8 cellular contexts compared by ENCODE assay signal in genomic region chr3:128650096-128651050, GRCh38. TPM values are rescaled to one million over a fixed set of nuclear protein-coding genes. Genes with fewer than 3 reads are reported as not detected.
DNase-seq lines count a peak whose midpoint lies in the region; ATAC-seq and TF ChIP-seq lines count a peak whose summit lies in the region.

Gene RPN1, minus strand, starts transcription at chr3:128650818. Its CDS starts 18 bp downstream, at chr3:128650800.

- H3K4me1 ChIP-seq in iPS-18a (ENCODE audit: control insufficient read depth, low read depth, low read length) (peaks cover 8% of the 10 kb centered on the region), skeletal muscle satellite cell (ENCODE audit: control insufficient read depth, insufficient read depth, low read length) (peaks cover 7% of the 10 kb centered on the region)

- peak within 1 kb of the TSS; percentile 100 for H3K4me3 ChIP-seq in AG04450 (ENCODE audit: low read depth, low read length)
- peak within 1 kb of the TSS; percentile 82 for H3K4me3 ChIP-seq in iPS-18a (ENCODE audit: low read length)
- H3K4me3 ChIP-seq in skeletal muscle satellite cell (ENCODE audit: low read length), result peak within 1 kb of the TSS; percentile 95

- POLR2A ChIA-PET in AG04450 (lab: Yijun Ruan, JAX), result interaction anchor here (0.7 to 1.8 kb wide), 8 partner anchors 11 to 284 kb away, joined by 3 to 5 read pairs (median 3); no protein-coding TSS in a partner anchor

- in situ Hi-C loops in T47D (cut with HindIII; ENCODE audit: low pct_unique_long_range_greater_than_20kb, low sequenced_read_pairs), result no loop called here

- CTCF ChIA-PET in AG04450 (lab: Charles Lee), result interaction anchor here (1.4 to 2.9 kb wide), 2 partner anchors 30 to 195 kb away, joined by 3 to 13 read pairs; no protein-coding TSS in a partner anchor

- H3K27ac ChIP-seq in AG04450 (ENCODE audit: low read depth, low read length) (peak within 1 kb of the TSS; percentile 91), VCaP (peak within 1 kb of the TSS; percentile 92), iPS-18a (ENCODE audit: low read length) (no peak within 1 kb of the TSS)

- peak within 1 kb of the TSS; percentile 90 for H3K4me2 ChIP-seq in skeletal muscle satellite cell (ENCODE audit: low read length)

- TF ChIP-seq CTCF in AG04450 (IDR thresholded peaks at IDR 0.05; ENCODE audit: low read depth, low read length) (no peak), VCaP (conservative IDR thresholded peaks at IDR 0.05) (no peak)

- DNase-seq in AG04450 (ENCODE audit: low read depth, low spot score) (peak; percentile 89), NCI-H2196 treated with DMSO at 0.1 percent for 48 hours (lab: John Stamatoyannopoulos, UW; ENCODE audit: unreplicated experiment) (peak; percentile 94), T47D (ENCODE audit: low read depth in 1 of 2, low spot score in 1 of 2) (peak; percentile 85 to 95)

- H3K27me3 ChIP-seq in AG04450 (ENCODE audit: control insufficient read depth, insufficient read depth, low read length), result no peaks in the 10 kb centered on the region
- H3K27me3 ChIP-seq in iPS-18a (ENCODE audit: control insufficient read depth, insufficient read depth, low read length), result no peaks in the 10 kb centered on the region
- H3K27me3 ChIP-seq in skeletal muscle satellite cell (ENCODE audit: control insufficient read depth, insufficient read depth, low read length), result no peaks in the 10 kb centered on the region

- peak within 1 kb of the TSS; percentile 94 for H3K9ac ChIP-seq in iPS-18a (ENCODE audit: low read length)
- H3K9ac ChIP-seq in skeletal muscle satellite cell (ENCODE audit: low read depth, low read length), result peak within 1 kb of the TSS; percentile 100

- H3K9me3 ChIP-seq in AG04450 (ENCODE audit: control insufficient read depth, insufficient read depth, low read length) (peaks cover 6% of the 10 kb centered on the region; the same call in 1 of the 2 replicates), iPS-18a (ENCODE audit: control insufficient read depth, low read depth, low read length) (no peaks in the 10 kb centered on the region), skeletal muscle satellite cell (replicated peaks; ENCODE audit: low read length) (no peaks in the 10 kb centered on the region)

- ATAC-seq in GM18907 (IDR thresholded peaks at IDR 0.05; ENCODE audit: unreplicated experiment), result peak; percentile 93
- peak; percentile 91 for ATAC-seq in HG03139 (IDR thresholded peaks at IDR 0.05; ENCODE audit: unreplicated experiment)

- H3K36me3 ChIP-seq in iPS-18a (ENCODE audit: control insufficient read depth, low read depth, low read length), result no peaks in the 10 kb centered on the region
- peaks cover 3% of the 10 kb centered on the region for H3K36me3 ChIP-seq in skeletal muscle satellite cell (ENCODE audit: insufficient read depth, low read length)

RNA-seq across cellular contexts. Expression of gene RPN1, which starts in this region (rescaled TPM):
- 403 and 458 TPM in 2 replicates for polyA plus RNA-seq in AG04450 (2011; rRNA removed)
- polyA minus RNA-seq in AG04450 (2011; rRNA and poly(A)+ RNA removed), result 520 and 535 TPM in 2 replicates
- 417 and 512 TPM in 2 replicates for total RNA-seq in skeletal muscle satellite cell (2012; rRNA removed)
